25 cellular contexts compared by ENCODE assay signal in the genomic region with DNA sequence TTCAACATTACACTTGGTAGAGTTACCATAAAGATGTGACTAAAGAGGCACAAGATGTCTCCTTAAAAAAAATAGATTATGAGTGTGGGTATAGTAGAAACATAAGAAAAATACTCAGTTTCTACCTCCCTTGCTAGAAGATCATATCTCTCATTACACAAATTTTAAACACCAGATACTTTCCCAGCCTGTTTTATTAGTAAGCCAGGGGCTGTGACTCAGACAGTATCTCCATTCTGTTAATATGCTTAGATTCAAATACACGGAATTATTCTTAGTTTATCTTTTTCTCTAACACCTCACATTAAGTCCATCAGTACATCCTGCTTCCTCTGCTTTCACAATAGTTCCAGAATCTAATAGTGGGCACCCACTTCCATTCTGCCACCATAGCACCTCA.
"Had no signal": no experiment of that assay in that cellular context is flagged by ENCODE, and none has a peak within 500 bp of the region (broad histone marks: within the 10 kb centered on the region; RNA-seq: fewer than 3 reads in every experiment).

No MANE protein-coding gene starts in this region.

- H2AFZ ChIP-seq: PC-9 had no signal

- ATAC-seq: activated CD4-positive, alpha-beta T cell treated with anti-CD3 and anti-CD28 coated beads for 36 hours; activated CD4-positive, CD25-positive, alpha-beta regulatory T cell treated with anti-CD3 and anti-CD28 coated beads, Interleukin-2, amount 50 U/mL, for 24 hours; activated naive CD8-positive, alpha-beta T cell treated with anti-CD3 and anti-CD28 coated beads, Interleukin-2, amount 50 U/mL, for 24 hours; activated T-cell treated with anti-CD3 and anti-CD28 coated beads, Interleukin-2, amount 50 U/mL, for 4 hours; WTC11 had no signal

- H3K4me2 ChIP-seq: PC-9 had no signal

- H3K27ac ChIP-seq: brain microvascular endothelial cell, PC-9 had no signal

- H3K27me3 ChIP-seq: brain microvascular endothelial cell, MG63 had no signal

- H3K36me3 ChIP-seq: brain microvascular endothelial cell had no signal

- H3K4me3 ChIP-seq: MG63, PC-9 had no signal

- DNase-seq: activated CD4-positive, alpha-beta T cell treated with anti-CD3 and anti-CD28 coated beads for 36 hours; activated CD4-positive, alpha-beta T cell treated with anti-CD3 and anti-CD28 coated beads, Interleukin-2, amount 10 ng/mL, durations not matched to agents 7 days and 5 days; activated CD4-positive, alpha-beta T cell treated with anti-CD3 and anti-CD28 coated beads, Interleukin-2, amount 50 U/mL, for 48 hours; activated CD8-positive, alpha-beta memory T cell treated with anti-CD3 and anti-CD28 coated beads, Interleukin-2, amount 50 U/mL, for 4 hours; activated naive CD4-positive, alpha-beta T cell treated with anti-CD3 and anti-CD28 coated beads, Interleukin-2, amount 10 ng/mL, durations not matched to agents 7 days and 5 days; activated naive CD8-positive, alpha-beta T cell treated with anti-CD3 and anti-CD28 coated beads, Interleukin-2, amount 50 U/mL, for 24 hours; activated T-cell treated with anti-CD3 and anti-CD28 coated beads for 4 hours; activated T-cell treated with anti-CD3 and anti-CD28 coated beads, Interleukin-2, amount 50 U/mL, for 4 hours; amniotic stem cell; aorta; brain microvascular endothelial cell; central memory CD4-positive, alpha-beta T cell; MG63; NCI-H1048; NCI-H1105 treated with DMSO at 0.1 percent for 48 hours; NCI-H1436; NCI-H1694; NCI-H1930; NCI-H2081 treated with DMSO at 0.1 percent for 48 hours; NCI-H345; NCI-H524 treated with DMSO at 0.1 percent for 48 hours; PC-9; Right ventricle myocardium superior had no signal
